ENCODE assay signal across 9 cellular contexts in the genomic region with DNA sequence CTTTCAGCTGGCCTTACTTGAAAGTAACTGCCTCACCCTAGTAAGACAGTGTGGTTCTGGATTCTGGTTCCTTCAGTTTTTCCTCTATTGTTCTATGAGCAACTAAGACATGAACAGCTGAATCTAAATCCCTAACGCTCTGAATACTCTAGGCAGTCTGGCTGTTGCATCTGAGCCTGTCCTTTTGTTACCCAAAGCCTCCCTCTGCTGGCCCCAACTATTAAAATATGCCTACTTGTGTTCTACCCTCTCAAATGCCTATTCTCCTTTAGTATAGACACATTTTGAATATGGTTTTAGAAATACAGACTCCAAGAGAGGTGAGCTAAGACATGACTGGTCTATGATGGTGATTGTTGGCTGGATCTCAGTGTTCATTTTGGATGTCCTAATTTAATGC.
DNase-seq lines count a peak whose midpoint lies in the region; ATAC-seq and TF ChIP-seq lines count a peak whose summit lies in the region.
"Had no signal": no experiment of that assay in that cellular context is flagged by ENCODE, and none has a peak within 500 bp of the region (broad histone marks: within the 10 kb centered on the region; RNA-seq: fewer than 3 reads in every experiment).

No MANE protein-coding gene starts in this region.

- H3K36me3 ChIP-seq in MM.1S (replicated peaks; ENCODE audit: insufficient read depth, low read length): no peaks in the 10 kb centered on the region
- H3K36me3 ChIP-seq: tibial artery had no signal

- H3K9me3 ChIP-seq in MM.1S (replicated peaks; ENCODE audit: insufficient read depth, low read length): no peaks in the 10 kb centered on the region

- no peak for ATAC-seq in GM18519 (IDR thresholded peaks at IDR 0.05; ENCODE audit: low FRiP score, unreplicated experiment)

- intact Hi-C loops in head of caudate nucleus (cut with DNase I): no loop called here

- no peaks in the 10 kb centered on the region for H3F3A ChIP-seq in MM.1S (ENCODE audit: insufficient read depth, low read length)

- no peaks in the 10 kb centered on the region for H3K27me3 ChIP-seq in MM.1S (replicated peaks; ENCODE audit: insufficient read depth, low read length)
- H3K27me3 ChIP-seq: tibial artery had no signal

- H3K9me2 ChIP-seq in MM.1S (replicated peaks; ENCODE audit: insufficient read depth, low read length): no peaks in the 10 kb centered on the region

- DNase-seq in MM.1S (no peak), OCI-M1 (lab: John Stamatoyannopoulos, UW) (peak; percentile 98), head of caudate nucleus (peak in 40 of 42 donors; percentile 6 to 86 (median 59)), retinal pigment epithelial cell (ENCODE audit: low read depth) (no peak), A172 (ENCODE audit: low spot score) (no peak), SHP77 (lab: John Stamatoyannopoulos, UW) (no peak)
- DNase-seq: small intestine had no signal

- H4K20me1 ChIP-seq in MM.1S (ENCODE audit: insufficient read depth, low read length): no peaks in the 10 kb centered on the region

- peak; percentile 14; the same call in 1 of the 2 replicates for TF ChIP-seq CTCF in MM.1S (IDR thresholded peaks at IDR 0.05; ENCODE audit: low read length)
- TF ChIP-seq CTCF in retinal pigment epithelial cell (conservative IDR thresholded peaks at IDR 0.05; ENCODE audit: low read depth, low read length): peak; percentile 46

- no peak overlapping the region for H3K4me2 ChIP-seq in MM.1S (ENCODE audit: low read depth, low read length)

- H3K4me1 ChIP-seq in MM.1S (ENCODE audit: low read length): no peaks in the 10 kb centered on the region
- H3K4me1 ChIP-seq: tibial artery had no signal

- H3K79me2 ChIP-seq in MM.1S (ENCODE audit: low read length): no peaks in the 10 kb centered on the region

- H2AFZ ChIP-seq in MM.1S (ENCODE audit: low read length): no peak overlapping the region

- H3K27ac ChIP-seq in MM.1S (ENCODE audit: low read length): no peak overlapping the region
- H3K27ac ChIP-seq: tibial artery had no signal

- H3K9ac ChIP-seq in MM.1S (ENCODE audit: low read length): no peak overlapping the region

- no peak overlapping the region for H3K4me3 ChIP-seq in MM.1S (ENCODE audit: low read length)
- no peak overlapping the region for H3K4me3 ChIP-seq in retinal pigment epithelial cell (ENCODE audit: low read length)
- H3K4me3 ChIP-seq: tibial artery had no signal

Comparison
In these comparisons a context has a peak if more than half of its experiments do, and no peak if none do; other contexts are left out.
1. DNase-seq: peak in OCI-M1 (single experiment) and head of caudate nucleus (40 of 42); none in MM.1S (single experiment), retinal pigment epithelial cell (single experiment), A172 (single experiment) and SHP77 (0 of 2).